16 cellular contexts compared by ENCODE assay signal in genomic region chr2:239549711-239550265, GRCh38.
"Had no signal": no experiment of that assay in that cellular context is flagged by ENCODE, and none has a peak within 500 bp of the region (broad histone marks: within the 10 kb centered on the region; RNA-seq: fewer than 3 reads in every experiment).

No MANE protein-coding gene starts in this region.

- H3K4me3 Mint-ChIP-seq: activated naive CD4-positive, alpha-beta T cell treated with anti-CD3 and anti-CD28 coated beads, Interleukin-2, amount 50 U/mL, for 24 hours; mesothelial cell of epicardium; nephron had no signal

- ATAC-seq: activated T-cell treated with anti-CD3 and anti-CD28 coated beads, Interleukin-2, amount 50 U/mL, for 4 hours; body of pancreas; esophagus mucosa; left lung; stimulated activated naive CD8-positive, alpha-beta T cell treated with anti-CD3 and anti-CD28 coated beads, Interleukin-15, amount 100 ng/mL, for 72 hours had no signal

- H3K27me3 Mint-ChIP-seq: activated naive CD4-positive, alpha-beta T cell treated with anti-CD3 and anti-CD28 coated beads, Interleukin-2, amount 50 U/mL, for 24 hours had no signal

- H3K9me3 Mint-ChIP-seq: activated naive CD4-positive, alpha-beta T cell treated with anti-CD3 and anti-CD28 coated beads, Interleukin-2, amount 50 U/mL, for 24 hours; activated T-cell treated with anti-CD3 and anti-CD28 coated beads, Interleukin-2, amount 50 U/mL, for 4 hours; mesothelial cell of epicardium; nephron had no signal

- H3K36me3 Mint-ChIP-seq: activated naive CD4-positive, alpha-beta T cell treated with anti-CD3 and anti-CD28 coated beads, Interleukin-2, amount 50 U/mL, for 24 hours; mesothelial cell of epicardium had no signal

- H3K4me1 Mint-ChIP-seq: mesothelial cell of epicardium had no signal

- H3K9me3 ChIP-seq: body of pancreas, left lung, SK-N-SH, transverse colon had no signal

- H3K27ac Mint-ChIP-seq: activated naive CD4-positive, alpha-beta T cell treated with anti-CD3 and anti-CD28 coated beads, Interleukin-2, amount 50 U/mL, for 24 hours; mesothelial cell of epicardium; nephron; stimulated activated naive CD8-positive, alpha-beta T cell treated with anti-CD3 and anti-CD28 coated beads, Interleukin-15, amount 100 ng/mL, for 72 hours had no signal

- DNase-seq: activated T-cell treated with anti-CD3 and anti-CD28 coated beads, Interleukin-2, amount 50 U/mL, for 4 hours; anterior cingulate cortex; effector memory CD4-positive, alpha-beta T cell; kidney glomerular epithelial cell; left lung; occipital lobe; SK-N-SH; stimulated activated CD4-positive, alpha-beta T cell treated with anti-CD3 and anti-CD28 coated beads, Interleukin-4, amount 100 ng/mL, for 4 hours; stimulated activated naive CD8-positive, alpha-beta T cell treated with anti-CD3 and anti-CD28 coated beads, Interleukin-15, amount 100 ng/mL, for 72 hours; transverse colon; WERI-Rb-1 had no signal
